In the genomic region with DNA sequence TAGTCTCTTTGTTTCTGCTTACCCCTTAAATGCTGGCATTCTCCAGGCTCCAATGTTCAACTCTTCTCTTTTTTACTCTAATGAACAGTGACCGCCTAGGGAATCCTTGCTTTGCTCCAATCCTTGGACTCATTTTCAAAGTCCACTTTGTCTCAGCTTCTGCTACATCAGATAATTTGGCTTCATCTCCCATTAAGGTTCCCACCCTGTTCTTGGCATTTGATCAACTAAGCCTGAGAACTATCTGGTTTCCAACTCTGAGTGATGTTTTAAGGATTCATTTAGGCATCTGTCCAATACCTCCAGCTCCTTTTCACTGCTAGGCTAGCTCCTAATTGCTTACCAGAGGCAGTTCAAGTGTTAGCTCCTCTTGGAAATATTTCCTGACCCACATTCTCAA, we compare ENCODE assay signal across 19 cellular contexts.
DNase-seq lines count a peak whose midpoint lies in the region; TF ChIP-seq lines count a peak whose summit lies in the region.
"Had no signal": no experiment of that assay in that cellular context is flagged by ENCODE, and none has a peak within 500 bp of the region (broad histone marks: within the 10 kb centered on the region; RNA-seq: fewer than 3 reads in every experiment).

No MANE protein-coding gene starts in this region.

- peaks cover 4% of the 10 kb centered on the region for H3K27me3 Mint-ChIP-seq in activated naive CD8-positive, alpha-beta T cell treated with anti-CD3 and anti-CD28 coated beads for 36 hours
- H3K27me3 Mint-ChIP-seq: activated CD4-positive, alpha-beta memory T cell treated with anti-CD3 and anti-CD28 coated beads, Interleukin-2, amount 10 ng/mL, durations not matched to agents 7 days and 5 days had no signal

- DNase-seq in AG08395 (ENCODE audit: low spot score) (peak; percentile 28), LHCN-M2 (ENCODE audit: low read depth) (peak; percentile 68), myocyte (ENCODE audit: low read depth) (peak; percentile 85), NOMO-1 (lab: John Stamatoyannopoulos, UW; ENCODE audit: unreplicated experiment in 2 of 2) (no peak), coronary artery (ENCODE audit: low spot score) (no peak)
- DNase-seq in activated naive CD8-positive, alpha-beta T cell treated with anti-CD3 and anti-CD28 coated beads for 36 hours, result no peak
- DNase-seq in stimulated activated naive CD4-positive, alpha-beta T cell (lab: John Stamatoyannopoulos, UW), result no peak
- DNase-seq: activated CD4-positive, alpha-beta memory T cell treated with anti-CD3 and anti-CD28 coated beads, Interleukin-2, amount 10 ng/mL, durations not matched to agents 7 days and 5 days; adrenal gland; AML-193; cortex of kidney; erythroblast; natural killer cell; NCI-H1092 treated with DMSO at 0.1 percent for 48 hours; NCI-H226; right cardiac atrium; stimulated activated CD4-positive, alpha-beta T cell treated with anti-CD3 and anti-CD28 coated beads, Interleukin-2, amount 100 ng/mL, for 48 hours; upper lobe of left lung had no signal

- no peak overlapping the region for H3K4me3 Mint-ChIP-seq in activated naive CD8-positive, alpha-beta T cell treated with anti-CD3 and anti-CD28 coated beads for 36 hours
- H3K4me3 Mint-ChIP-seq: activated CD4-positive, alpha-beta memory T cell treated with anti-CD3 and anti-CD28 coated beads, Interleukin-2, amount 10 ng/mL, durations not matched to agents 7 days and 5 days; natural killer cell had no signal

- no peaks in the 10 kb centered on the region for H3K9me3 Mint-ChIP-seq in activated naive CD8-positive, alpha-beta T cell treated with anti-CD3 and anti-CD28 coated beads for 36 hours
- H3K9me3 Mint-ChIP-seq: activated CD4-positive, alpha-beta memory T cell treated with anti-CD3 and anti-CD28 coated beads, Interleukin-2, amount 10 ng/mL, durations not matched to agents 7 days and 5 days; natural killer cell had no signal

- H3K4me1 Mint-ChIP-seq in activated naive CD8-positive, alpha-beta T cell treated with anti-CD3 and anti-CD28 coated beads for 36 hours, result no peaks in the 10 kb centered on the region
- H3K4me1 Mint-ChIP-seq: activated CD4-positive, alpha-beta memory T cell treated with anti-CD3 and anti-CD28 coated beads, Interleukin-2, amount 10 ng/mL, durations not matched to agents 7 days and 5 days; natural killer cell had no signal

- H3K27ac Mint-ChIP-seq in activated naive CD8-positive, alpha-beta T cell treated with anti-CD3 and anti-CD28 coated beads for 36 hours, result no peak overlapping the region
- H3K27ac Mint-ChIP-seq: activated CD4-positive, alpha-beta memory T cell treated with anti-CD3 and anti-CD28 coated beads, Interleukin-2, amount 10 ng/mL, durations not matched to agents 7 days and 5 days; natural killer cell had no signal

- H3K27ac ChIP-seq in cingulate gyrus (ENCODE audit: low read depth, low read length) (peak overlapping the region; percentile 69), coronary artery (no peak overlapping the region)
- H3K27ac ChIP-seq: adrenal gland, upper lobe of left lung had no signal

- no peak for TF ChIP-seq CTCF in coronary artery (IDR thresholded peaks at IDR 0.05)

- H3K4me3 ChIP-seq in coronary artery, result no peak overlapping the region
- H3K4me3 ChIP-seq: adrenal gland, upper lobe of left lung had no signal

- no peaks in the 10 kb centered on the region for H3K36me3 Mint-ChIP-seq in activated naive CD8-positive, alpha-beta T cell treated with anti-CD3 and anti-CD28 coated beads for 36 hours
- H3K36me3 Mint-ChIP-seq: natural killer cell had no signal

Comparison
In these comparisons a context has a peak if more than half of its experiments do, and no peak if none do; other contexts are left out.
1. DNase-seq: peak in AG08395 (single experiment), LHCN-M2 (single experiment) and myocyte (single experiment); none in activated naive CD8-positive, alpha-beta T cell treated with anti-CD3 and anti-CD28 coated beads for 36 hours (single experiment), stimulated activated naive CD4-positive, alpha-beta T cell (0 of 6), NOMO-1 (0 of 2) and coronary artery (single experiment).